ENCODE assay signal across 11 cellular contexts in the genomic region with DNA sequence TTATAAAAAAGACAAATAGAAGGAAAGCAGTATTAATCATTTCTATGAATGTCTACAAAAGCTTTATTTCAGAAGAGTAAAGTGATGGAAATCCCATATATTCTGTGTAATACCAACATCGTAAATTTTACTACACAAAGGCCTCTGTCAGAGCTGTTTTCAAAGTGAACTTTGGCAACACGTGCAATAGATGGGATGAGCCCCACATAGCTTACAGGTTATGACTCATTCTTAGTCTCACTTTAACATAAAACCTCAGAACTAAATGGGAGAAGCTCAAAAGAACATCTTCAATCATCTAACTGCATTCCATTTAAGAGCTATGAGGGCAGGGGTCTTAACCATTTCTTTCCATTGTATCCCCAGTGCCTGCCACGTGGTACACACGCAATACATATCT. TPM values are rescaled to one million over a fixed set of nuclear protein-coding genes. Genes with fewer than 3 reads are reported as not detected.
DNase-seq lines count a peak whose midpoint lies in the region; ATAC-seq lines count a peak whose summit lies in the region.
"Had no signal": no experiment of that assay in that cellular context is flagged by ENCODE, and none has a peak within 500 bp of the region (broad histone marks: within the 10 kb centered on the region; RNA-seq: fewer than 3 reads in every experiment).

No MANE protein-coding gene starts in this region.

- DNase-seq in AG08395 (ENCODE audit: low spot score) (peak; percentile 69), HS-5 (ENCODE audit: low read depth) (peak; percentile 43), glomerular visceral epithelial cell (ENCODE audit: extremely low spot score) (peak; percentile 45), pons (ENCODE audit: low spot score) (no peak)
- no peak for DNase-seq in activated naive CD4-positive, alpha-beta T cell treated with anti-CD3 and anti-CD28 coated beads, Interleukin-2, amount 50 U/mL, for 72 hours (ENCODE audit: low spot score in 2 of 2)
- DNase-seq: activated effector memory CD4-positive, alpha-beta T cell treated with anti-CD3 and anti-CD28 coated beads, Interleukin-2, amount 50 U/mL, for 16 hours; gastrocnemius medialis; NCI-H2227 treated with DMSO at 0.1 percent for 48 hours had no signal

- ATAC-seq in activated naive CD4-positive, alpha-beta T cell treated with anti-CD3 and anti-CD28 coated beads, Interleukin-2, amount 50 U/mL, for 72 hours: peak; percentile 84 to 85
- ATAC-seq in HG02870 (IDR thresholded peaks at IDR 0.05; ENCODE audit: unreplicated experiment) (no peak), HG03139 (IDR thresholded peaks at IDR 0.05; ENCODE audit: unreplicated experiment) (no peak), GM18861 (IDR thresholded peaks at IDR 0.05; ENCODE audit: unreplicated experiment) (no peak)
- ATAC-seq: gastrocnemius medialis had no signal

- peaks cover 6 to 40% of the 10 kb centered on the region in 2 donors for H3K36me3 Mint-ChIP-seq in activated naive CD4-positive, alpha-beta T cell treated with anti-CD3 and anti-CD28 coated beads, Interleukin-2, amount 50 U/mL, for 72 hours

- H3K27ac Mint-ChIP-seq in activated naive CD4-positive, alpha-beta T cell treated with anti-CD3 and anti-CD28 coated beads, Interleukin-2, amount 50 U/mL, for 72 hours: peak overlapping the region in 1 of 2 donors; percentile 49

- H3K9me3 Mint-ChIP-seq in activated naive CD4-positive, alpha-beta T cell treated with anti-CD3 and anti-CD28 coated beads, Interleukin-2, amount 50 U/mL, for 72 hours: no peaks in the 10 kb centered on the region

RNA-seq across cellular contexts. Expression of gene VPS4B, which starts 11.5 kb away (rescaled TPM):
- total RNA-seq in activated naive CD4-positive, alpha-beta T cell treated with anti-CD3 and anti-CD28 coated beads, Interleukin-2, amount 50 U/mL, for 72 hours: 10 to 100 TPM; 48.5 to 55.5 TPM

RNA-seq across cellular contexts. Expression of gene KDSR, which starts 43.8 kb away (rescaled TPM):
- total RNA-seq in activated naive CD4-positive, alpha-beta T cell treated with anti-CD3 and anti-CD28 coated beads, Interleukin-2, amount 50 U/mL, for 72 hours: 10 to 100 TPM; 69.1 to 90.1 TPM

Comparison
In these comparisons a context has a peak if more than half of its experiments do, and no peak if none do; other contexts are left out.
1. DNase-seq: peak in AG08395 (single experiment), HS-5 (single experiment) and glomerular visceral epithelial cell (single experiment); none in activated naive CD4-positive, alpha-beta T cell treated with anti-CD3 and anti-CD28 coated beads, Interleukin-2, amount 50 U/mL, for 72 hours (0 of 2) and pons (single experiment).
2. ATAC-seq: peak in activated naive CD4-positive, alpha-beta T cell treated with anti-CD3 and anti-CD28 coated beads, Interleukin-2, amount 50 U/mL, for 72 hours (2 of 2); none in HG02870 (single experiment), HG03139 (single experiment) and GM18861 (single experiment).